In the genomic region with DNA sequence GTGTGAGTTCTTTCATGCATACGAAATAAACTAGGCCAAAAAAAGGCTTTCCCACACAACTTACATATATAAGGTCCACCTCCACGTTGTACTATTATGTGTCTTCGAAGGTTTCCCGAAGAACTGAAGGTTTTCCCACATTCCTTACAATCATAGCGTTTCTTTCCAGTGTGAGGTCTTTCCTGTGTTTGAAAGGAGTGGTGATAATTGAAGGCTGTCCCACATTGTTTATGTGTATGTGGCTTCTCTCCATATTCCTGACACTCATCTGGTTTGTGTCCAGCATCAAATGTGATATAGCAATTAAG, we compare ENCODE assay signal across 25 cellular contexts.
"Had no signal": no experiment of that assay in that cellular context is flagged by ENCODE, and none has a peak within 500 bp of the region (broad histone marks: within the 10 kb centered on the region; RNA-seq: fewer than 3 reads in every experiment).

No MANE protein-coding gene starts in this region.

- H3K27ac ChIP-seq: gastrocnemius medialis, left lung, lower lobe of right lung, parathyroid adenoma, prostate gland, right lobe of liver, spleen, testis, tibial nerve had no signal

- FAIRE-seq: colon had no signal

- H3K9me3 ChIP-seq: prostate gland, testis had no signal

- DNase-seq: cerebellar nuclear complex; dermis blood vessel endothelial cell; gastrocnemius medialis; glutamatergic neuron; islet precursor cell; left lung; lower lobe of right lung; midbrain; naive B cell; retina; right lobe of liver; spleen; stimulated activated CD4-positive, alpha-beta T cell treated with anti-CD3 and anti-CD28 coated beads, Interleukin-15, amount 100 ng/mL, for 24 hours; stimulated activated CD4-positive, alpha-beta T cell treated with anti-CD3 and anti-CD28 coated beads, Interleukin-1b, Interleukin-23, amount 100 ng/mL, for 48 hours; stimulated activated CD4-positive, alpha-beta T cell treated with anti-CD3 and anti-CD28 coated beads, Interleukin-4, amount 100 ng/mL, for 24 hours; testis had no signal

- H3K4me1 ChIP-seq: gastrocnemius medialis, left lung, lower lobe of right lung, parathyroid adenoma, prostate gland, right lobe of liver, spleen, testis, tibial nerve had no signal

- H3K4me3 ChIP-seq: left lung, lower lobe of right lung, prostate gland, right lobe of liver, spleen, testis, tibial nerve had no signal

- H3K4me1 Mint-ChIP-seq: memory B cell; nephron; stimulated activated memory B cell treated with anti-CD40 and anti-IgM and Interleukin-4, amounts not matched to agents 10 μg/mL and 1 μg/mL and 100 μg/mL, for 72 hours had no signal

- H3K27ac Mint-ChIP-seq: memory B cell; naive B cell; nephron; stimulated activated memory B cell treated with anti-CD40 and anti-IgM and Interleukin-4, amounts not matched to agents 10 μg/mL and 1 μg/mL and 100 μg/mL, for 72 hours; stimulated activated naive CD8-positive, alpha-beta T cell treated with anti-CD3 and anti-CD28 coated beads, Interleukin-15, Interleukin-2, amounts not matched to agents 100 ng/mL and 50 ng/mL, for 24 hours had no signal

- H2AFZ ChIP-seq: parathyroid adenoma had no signal

- H3K27me3 Mint-ChIP-seq: memory B cell; naive B cell; stimulated activated memory B cell treated with anti-CD40 and anti-IgM and Interleukin-4, amounts not matched to agents 10 μg/mL and 1 μg/mL and 100 μg/mL, for 72 hours; stimulated activated naive CD8-positive, alpha-beta T cell treated with anti-CD3 and anti-CD28 coated beads, Interleukin-15, Interleukin-2, amounts not matched to agents 100 ng/mL and 50 ng/mL, for 24 hours had no signal

- H3K27me3 ChIP-seq: gastrocnemius medialis, left lung, right lobe of liver, spleen, testis, tibial nerve had no signal

- H3K9ac ChIP-seq: parathyroid adenoma had no signal

- H3K4me3 Mint-ChIP-seq: memory B cell; naive B cell; nephron; stimulated activated memory B cell treated with anti-CD40 and anti-IgM and Interleukin-4, amounts not matched to agents 10 μg/mL and 1 μg/mL and 100 μg/mL, for 72 hours; stimulated activated naive CD8-positive, alpha-beta T cell treated with anti-CD3 and anti-CD28 coated beads, Interleukin-15, Interleukin-2, amounts not matched to agents 100 ng/mL and 50 ng/mL, for 24 hours had no signal

- H3K36me3 ChIP-seq: prostate gland had no signal

- ATAC-seq: esophagus mucosa; gastrocnemius medialis; left lung; lower lobe of right lung; right lobe of liver; stimulated activated memory B cell treated with anti-CD40 and anti-IgM and Interleukin-4, amounts not matched to agents 10 μg/mL and 1 μg/mL and 100 μg/mL, for 72 hours had no signal
